Comparison of ENCODE assay signal across 8 cellular contexts in genomic region chr7:139109983-139110411, GRCh38. TPM values are rescaled to one million over a fixed set of nuclear protein-coding genes. Genes with fewer than 3 reads are reported as not detected.
A peak's percentile ranks its signal among the peaks of the same experiment; 100 is the strongest.
DNase-seq lines count a peak whose midpoint lies in the region; ATAC-seq and TF ChIP-seq lines count a peak whose summit lies in the region.

No MANE protein-coding gene starts in this region.

- H3K9me3 ChIP-seq in SJCRH30 (replicated peaks) (no peaks in the 10 kb centered on the region), spleen (peaks cover 0 to 4% (median 0%) of the 10 kb centered on the region in 8 donors)

- H3K4me3 ChIP-seq in SJCRH30 (peak overlapping the region; percentile 67), fibroblast of villous mesenchyme (ENCODE audit: low read depth, low read length) (peak overlapping the region; percentile 76), spleen (peak overlapping the region; percentile 84 to 98 (median 96))

- no peak for TF ChIP-seq POLR2A in spleen (IDR thresholded peaks at IDR 0.05)

- H3K36me3 ChIP-seq in SJCRH30 (no peaks in the 10 kb centered on the region), spleen (no peaks in the 10 kb centered on the region)

- H3K4me1 ChIP-seq in SJCRH30, result no peaks in the 10 kb centered on the region
- H3K4me1 ChIP-seq in spleen, result peaks cover 22 to 61% (median 36%) of the 10 kb centered on the region in 6 donors

- whole genome bisulfite sequencing in spleen, 5 donors, result 9 to 16% (median 12%) methylated on average over 16 of the region's 16 CpGs

- DNase-seq in SJCRH30 (no peak), fibroblast of villous mesenchyme (ENCODE audit: low read depth) (no peak), spleen (no peak), SK-N-DZ (ENCODE audit: low spot score) (no peak), HK-2 (ENCODE audit: unreplicated experiment) (no peak)
- DNase-seq in effector CD4-positive, alpha-beta T cell, result no peak

- no peaks in the 10 kb centered on the region for H3K27me3 ChIP-seq in SJCRH30
- no peaks in the 10 kb centered on the region for H3K27me3 ChIP-seq in spleen (replicated peaks in 1 of 7)

- ATAC-seq in GM21447 (IDR thresholded peaks at IDR 0.05; ENCODE audit: unreplicated experiment), result peak; percentile 4
- no peak for ATAC-seq in HG03378 (IDR thresholded peaks at IDR 0.05; ENCODE audit: unreplicated experiment)

- no peak overlapping the region for H3K27ac ChIP-seq in SJCRH30
- peak overlapping the region; percentile 97 to 100 (median 98) for H3K27ac ChIP-seq in spleen

- TF ChIP-seq CTCF in fibroblast of villous mesenchyme (IDR thresholded peaks at IDR 0.05; ENCODE audit: insufficient read depth, low read depth, low read length), result no peak
- TF ChIP-seq CTCF in spleen (IDR thresholded peaks at IDR 0.05 in 8 of 11, conservative IDR thresholded peaks at IDR 0.05 in 3 of 11), result no peak

- intact Hi-C loops in spleen (cut with DNase I; ENCODE audit: low total_unique reads), result no loop called here

RNA-seq across cellular contexts. Expression of gene ZC3HAV1, which starts 0.5 kb away (rescaled TPM):
- 11.0 and 11.1 TPM in 2 replicates for total RNA-seq in SJCRH30 (2014; rRNA removed; shearing (Covaris generic))
- total RNA-seq in fibroblast of villous mesenchyme (35.8 and 56.6 TPM in 2 replicates), spleen (10 to 100 TPM; 53.4 to 82.4 (median 68.3) TPM)
- polyA plus RNA-seq in spleen, result 10 to 100 TPM; 12.7 to 19.0 (median 13.0) TPM
- polyA plus RNA-seq in SK-N-DZ (2014; cell fraction: cytosol; rRNA removed), result 8.4 and 11.7 TPM in 2 replicates
- polyA plus RNA-seq in SK-N-DZ (2014; cell fraction: nucleus; rRNA removed), result 2.2 and 3.5 TPM in 2 replicates
